Comparison of ENCODE assay signal across 8 cellular contexts in genomic region chr19:35931161-35931873, GRCh38. TPM values are rescaled to one million over a fixed set of nuclear protein-coding genes. Genes with fewer than 3 reads are reported as not detected.
DNase-seq lines count a peak whose midpoint lies in the region; ATAC-seq, FAIRE-seq and TF ChIP-seq lines count a peak whose summit lies in the region.

No MANE protein-coding gene starts in this region.

- H3K4me3 ChIP-seq in HepG2 (replicated peaks in 1 of 3; ENCODE audit: insufficient read depth in 1 of 3, low read depth in 2 of 3, low read length in 3 of 3) = peak overlapping the region; percentile 7 to 61 (median 38); a peak in 4 of 6 replicates

- FAIRE-seq in HepG2 (lab: Jason Lieb, UNC) = peak; percentile 98

- H3K27ac Mint-ChIP-seq in CD14-positive monocyte = peak overlapping the region; percentile 92 to 98 (median 95)
- peak overlapping the region; percentile 83 for H3K27ac Mint-ChIP-seq in dendritic cell treated with granulocyte-macrophage colony-stimulating factor and Interleukin-4, amounts not matched to agents 40 ng/mL and 50 ng/mL, for 4 days

- peaks cover 0 to 4% of the 10 kb centered on the region in 2 donors for H3K36me3 Mint-ChIP-seq in CD14-positive monocyte
- no peaks in the 10 kb centered on the region for H3K36me3 Mint-ChIP-seq in dendritic cell treated with granulocyte-macrophage colony-stimulating factor and Interleukin-4, amounts not matched to agents 40 ng/mL and 50 ng/mL, for 4 days (ENCODE audit: low read depth)

- H4K20me1 ChIP-seq in HepG2 (ENCODE audit: insufficient read depth, low read length) = no peaks in the 10 kb centered on the region

- no peaks in the 10 kb centered on the region; a peak in 2 of 5 replicates for H3K27me3 ChIP-seq in HepG2 (ENCODE audit: control insufficient read depth in 1 of 2, insufficient read depth in 2 of 2, low read length in 2 of 2)

- in situ Hi-C loops in HepG2 (cut with HindIII; ENCODE audit: extremely low pct_ligation_motif_present, low pct_unique_long_range_greater_than_20kb) = loop anchor here (10.0 kb wide), 1 partner anchor 47 kb away; no protein-coding TSS in a partner anchor

- peak overlapping the region; percentile 32; the same call in 1 of the 2 replicates for H3K9ac ChIP-seq in HepG2 (ENCODE audit: insufficient read depth, low read depth, low read length)

- peaks cover 21% of the 10 kb centered on the region for H3K4me1 ChIP-seq in HepG2 (ENCODE audit: insufficient read depth, low read length)

- BruUV-seq in HepG2 (replicated peaks; lab: Mats Ljungman, UMichigan) = no TSS peak

- TF ChIP-seq CTCF in CD14-positive monocyte (IDR thresholded peaks at IDR 0.05) = peak; percentile 86
- peak; percentile 100 for TF ChIP-seq CTCF in HepG2 (CRISPR knock-in tag; IDR thresholded peaks at IDR 0.05)

- peaks cover 18 to 26% (median 20%) of the 10 kb centered on the region in 3 donors for H3K27me3 Mint-ChIP-seq in CD14-positive monocyte (ENCODE audit: low read depth in 3 of 3)
- peaks cover 24% of the 10 kb centered on the region for H3K27me3 Mint-ChIP-seq in dendritic cell treated with granulocyte-macrophage colony-stimulating factor and Interleukin-4, amounts not matched to agents 40 ng/mL and 50 ng/mL, for 4 days

- TF ChIP-seq EP300 in HepG2 (IDR thresholded peaks at IDR 0.05; ENCODE audit: low read depth in 2 of 2, low read length in 2 of 2) (no peak; a peak in 1 of 4 replicates), HepG2 (CRISPR knock-in tag; IDR thresholded peaks at IDR 0.05; ENCODE audit: borderline replicate concordance) (peak; percentile 40; the same call in 1 of the 2 replicates)

- H3K9me3 Mint-ChIP-seq in CD14-positive monocyte = peaks cover 0 to 3% (median 0%) of the 10 kb centered on the region in 7 donors
- peaks cover 3% of the 10 kb centered on the region for H3K9me3 Mint-ChIP-seq in dendritic cell treated with granulocyte-macrophage colony-stimulating factor and Interleukin-4, amounts not matched to agents 40 ng/mL and 50 ng/mL, for 4 days

- no peaks in the 10 kb centered on the region for H3K36me3 ChIP-seq in HepG2 (replicated peaks in 1 of 2; ENCODE audit: control insufficient read depth in 1 of 2, insufficient read depth in 2 of 2, low read length in 2 of 2)

- H2AFZ ChIP-seq in HepG2 (ENCODE audit: low read length) = peak overlapping the region; percentile 85

- H3K4me2 ChIP-seq in HepG2 (ENCODE audit: low read depth, low read length) = peak overlapping the region; percentile 87

- peak; percentile 99 for TF ChIP-seq RAD21 in HepG2 (CRISPR knock-in tag; IDR thresholded peaks at IDR 0.05)

- DNase-seq in CD14-positive monocyte (ENCODE audit: low spot score) (peak; percentile 100), NCI-H526 treated with DMSO at 0.1 percent for 48 hours (lab: John Stamatoyannopoulos, UW) (peak; percentile 100), HepG2 (ENCODE audit: low spot score) (peak; percentile 98)
- peak; percentile 99 for DNase-seq in activated CD4-positive, alpha-beta T cell treated with anti-CD3 and anti-CD28 coated beads, Interleukin-2, amount 50 U/mL, for 1 hour
- peak; percentile 98 for DNase-seq in stimulated activated CD4-positive, alpha-beta T cell treated with anti-CD3 and anti-CD28 coated beads, Interleukin-4, amount 100 ng/mL, for 1 hour

- peak; percentile 73 to 98 for TF ChIP-seq POLR2A in HepG2 (IDR thresholded peaks at IDR 0.05; ENCODE audit: insufficient read depth in 1 of 2, low read depth in 2 of 2, low read length in 2 of 2)

- H3K9me3 ChIP-seq in HepG2 (ENCODE audit: low read length) = no peaks in the 10 kb centered on the region

- intact Hi-C loops in CD14-positive monocyte (cut with micrococcal nuclease) = loop anchor here (1.0 to 5.0 kb wide), 7 partner anchors 15 to 239 kb away; partner anchors contain the start of genes NFKBID (in 1 of the 2), PSENEN (in 1 of the 2) and U2AF1L4 (in 1 of the 2)
- intact Hi-C loops in dendritic cell treated with granulocyte-macrophage colony-stimulating factor and Interleukin-4, amounts not matched to agents 40 ng/mL and 50 ng/mL, for 4 days (cut with micrococcal nuclease) = loop anchor here (1.0 to 5.0 kb wide), 5 partner anchors 23 to 239 kb away; partner anchors contain the start of genes LIN37, NFKBID and TYROBP
- intact Hi-C loops in HepG2 (cut with micrococcal nuclease; ENCODE audit: unreplicated experiment) = loop anchor here (1.0 kb wide), 3 partner anchors 49 to 187 kb away; partner anchors contain the start of gene PRODH2

- 2% methylated on average over 32 of the region's 47 CpGs for WGBS in HepG2 (ENCODE audit: low lambda C conversion rate)

- H3K79me2 ChIP-seq in HepG2 (ENCODE audit: insufficient read depth, low read length) = no peaks in the 10 kb centered on the region

- H3K4me3 Mint-ChIP-seq in CD14-positive monocyte = peak overlapping the region; percentile 68 to 72
- peak overlapping the region; percentile 60 for H3K4me3 Mint-ChIP-seq in dendritic cell treated with granulocyte-macrophage colony-stimulating factor and Interleukin-4, amounts not matched to agents 40 ng/mL and 50 ng/mL, for 4 days

- peaks cover 46% of the 10 kb centered on the region for H3K4me1 Mint-ChIP-seq in CD14-positive monocyte
- H3K4me1 Mint-ChIP-seq in dendritic cell treated with granulocyte-macrophage colony-stimulating factor and Interleukin-4, amounts not matched to agents 40 ng/mL and 50 ng/mL, for 4 days (ENCODE audit: low read depth) = peaks cover 47% of the 10 kb centered on the region

- CTCF ChIA-PET in HepG2 (lab: Yijun Ruan, JAX; ENCODE audit: low intra/inter-chr PET ratio, low total read pairs) = interaction anchor here (1.0 to 2.1 kb wide), 3 partner anchors 49 to 238 kb away, joined by 3 to 36 read pairs (median 11); no protein-coding TSS in a partner anchor

- POLR2A ChIA-PET in HepG2 (lab: Yijun Ruan, JAX) = interaction anchor here (0.6 to 1.3 kb wide), 7 partner anchors 13 to 191 kb away, joined by 3 to 7 read pairs (median 4); partner anchors contain the start of genes LIN37 and NFKBID

- peak; percentile 94 for ATAC-seq in GM19328 (IDR thresholded peaks at IDR 0.05; ENCODE audit: unreplicated experiment)
- ATAC-seq in HG03520 (IDR thresholded peaks at IDR 0.05; ENCODE audit: unreplicated experiment) = peak; percentile 87
- ATAC-seq in HepG2 = peak; percentile 97

- H3K27ac ChIP-seq in HepG2 (ENCODE audit: extremely low read length, insufficient read depth, low read length) = no peak overlapping the region

RNA-seq across cellular contexts. Expression of gene LRFN3, which starts 4.9 kb away (rescaled TPM):
- not detected for polyA plus RNA-seq in CD14-positive monocyte
- total RNA-seq in HepG2 (2016; rRNA removed; fragmentation: Illumina TruSeq; extraction: Trizol) = 1.1 and 1.6 TPM in 2 replicates
- 0.40 and 0.79 TPM in 2 replicates for total RNA-seq in HepG2 (2016; cell fraction: cytosol; rRNA removed; fragmentation: Illumina TruSeq; extraction: Trizol; ENCODE audit: low read depth)
- total RNA-seq in HepG2 (2016; cell fraction: insoluble cytoplasmic fraction; rRNA removed; fragmentation: Illumina TruSeq; extraction: Trizol) = 0.77 and 1.4 TPM in 2 replicates
- 3.2 and 3.3 TPM in 2 replicates for total RNA-seq in HepG2 (2016; cell fraction: membrane; rRNA removed; fragmentation: Illumina TruSeq; extraction: Trizol)
- total RNA-seq in HepG2 (2016; cell fraction: nucleus; rRNA removed; fragmentation: Illumina TruSeq; extraction: Trizol) = 1.0 and 1.3 TPM in 2 replicates
- 0.74 and 0.91 TPM in 2 replicates for polyA plus RNA-seq in HepG2 (2011; rRNA removed)
- polyA plus RNA-seq in HepG2 (2011; cell fraction: cytosol; rRNA removed) = 0.47 and 0.78 TPM in 2 replicates
- 3.4 TPM in 2 replicates for polyA plus RNA-seq in HepG2 (2011; cell fraction: nucleus; rRNA removed)
- 2.5 and 3.6 TPM in 2 replicates for polyA plus RNA-seq in HepG2 (2012)
- polyA plus RNA-seq in HepG2 (2016; cell fraction: cytosol; fragmentation: Illumina TruSeq; extraction: Trizol; ENCODE audit: low read depth) = 2.6 TPM in 2 replicates
- polyA plus RNA-seq in HepG2 (2016; cell fraction: insoluble cytoplasmic fraction; fragmentation: Illumina TruSeq; extraction: Trizol; ENCODE audit: low read depth) = 4.2 and 5.4 TPM in 2 replicates
- 8.0 and 8.2 TPM in 2 replicates for polyA plus RNA-seq in HepG2 (2016; cell fraction: membrane; fragmentation: Illumina TruSeq; extraction: Trizol; ENCODE audit: low read depth)
- polyA plus RNA-seq in HepG2 (2016; cell fraction: nucleus; fragmentation: Illumina TruSeq; extraction: Trizol; ENCODE audit: insufficient read depth, low read depth) = 3.9 and 5.6 TPM in 2 replicates
- 1.2 and 2.4 TPM in 2 replicates for polyA minus RNA-seq in HepG2 (2011; rRNA and poly(A)+ RNA removed; ENCODE audit: low replicate concordance)
- polyA minus RNA-seq in HepG2 (2011; cell fraction: cytosol; rRNA and poly(A)+ RNA removed) = 2.5 and 3.3 TPM in 2 replicates
- 1.8 and 3.2 TPM in 2 replicates for polyA minus RNA-seq in HepG2 (2011; cell fraction: nucleus; rRNA and poly(A)+ RNA removed)

RNA-seq across cellular contexts. Expression of gene TYROBP, which starts 23.2 kb away (rescaled TPM):
- polyA plus RNA-seq in CD14-positive monocyte = 1,000 to 10,000 TPM; 5,182 to 6,141 TPM
- not detected in 2 replicates for total RNA-seq in HepG2 (2016; rRNA removed; fragmentation: Illumina TruSeq; extraction: Trizol)
- not detected in 2 replicates for total RNA-seq in HepG2 (2016; cell fraction: cytosol; rRNA removed; fragmentation: Illumina TruSeq; extraction: Trizol; ENCODE audit: low read depth)
- total RNA-seq in HepG2 (2016; cell fraction: insoluble cytoplasmic fraction; rRNA removed; fragmentation: Illumina TruSeq; extraction: Trizol) = not detected in 2 replicates
- not detected in 2 replicates for total RNA-seq in HepG2 (2016; cell fraction: membrane; rRNA removed; fragmentation: Illumina TruSeq; extraction: Trizol)
- not detected in 2 replicates for total RNA-seq in HepG2 (2016; cell fraction: nucleus; rRNA removed; fragmentation: Illumina TruSeq; extraction: Trizol)
- 0.20 TPM in 1 of 2 replicates, not detected in the other for polyA plus RNA-seq in HepG2 (2011; rRNA removed)
- polyA plus RNA-seq in HepG2 (2011; cell fraction: cytosol; rRNA removed) = not detected in 2 replicates
- not detected in 2 replicates for polyA plus RNA-seq in HepG2 (2011; cell fraction: nucleus; rRNA removed)
- polyA plus RNA-seq in HepG2 (2012) = not detected in 2 replicates
- not detected in 2 replicates for polyA plus RNA-seq in HepG2 (2016; cell fraction: cytosol; fragmentation: Illumina TruSeq; extraction: Trizol; ENCODE audit: low read depth)
- polyA plus RNA-seq in HepG2 (2016; cell fraction: insoluble cytoplasmic fraction; fragmentation: Illumina TruSeq; extraction: Trizol; ENCODE audit: low read depth) = not detected in 2 replicates
- not detected in 2 replicates for polyA plus RNA-seq in HepG2 (2016; cell fraction: membrane; fragmentation: Illumina TruSeq; extraction: Trizol; ENCODE audit: low read depth)
- polyA plus RNA-seq in HepG2 (2016; cell fraction: nucleus; fragmentation: Illumina TruSeq; extraction: Trizol; ENCODE audit: insufficient read depth, low read depth) = not detected in 2 replicates
- polyA minus RNA-seq in HepG2 (2011; rRNA and poly(A)+ RNA removed; ENCODE audit: low replicate concordance) = not detected in 2 replicates
- not detected in 2 replicates for polyA minus RNA-seq in HepG2 (2011; cell fraction: cytosol; rRNA and poly(A)+ RNA removed)
- not detected in 2 replicates for polyA minus RNA-seq in HepG2 (2011; cell fraction: nucleus; rRNA and poly(A)+ RNA removed)

RNA-seq across cellular contexts. Expression of gene HCST, which starts 29.0 kb away (rescaled TPM):
- 100 to 1,000 TPM; 594 to 829 TPM for polyA plus RNA-seq in CD14-positive monocyte
- total RNA-seq in HepG2 (2016; rRNA removed; fragmentation: Illumina TruSeq; extraction: Trizol) = 0.24 TPM in 1 of 2 replicates, not detected in the other
- total RNA-seq in HepG2 (2016; cell fraction: cytosol; rRNA removed; fragmentation: Illumina TruSeq; extraction: Trizol; ENCODE audit: low read depth) = 0.79 TPM in 1 of 2 replicates, not detected in the other
- not detected in 2 replicates for total RNA-seq in HepG2 (2016; cell fraction: insoluble cytoplasmic fraction; rRNA removed; fragmentation: Illumina TruSeq; extraction: Trizol)
- total RNA-seq in HepG2 (2016; cell fraction: membrane; rRNA removed; fragmentation: Illumina TruSeq; extraction: Trizol) = 0.65 TPM in 1 of 2 replicates, not detected in the other
- not detected in 2 replicates for total RNA-seq in HepG2 (2016; cell fraction: nucleus; rRNA removed; fragmentation: Illumina TruSeq; extraction: Trizol)
- polyA plus RNA-seq in HepG2 (2011; rRNA removed) = 1.2 and 2.3 TPM in 2 replicates
- polyA plus RNA-seq in HepG2 (2011; cell fraction: cytosol; rRNA removed) = 2.2 TPM in 2 replicates
- 0.64 and 0.72 TPM in 2 replicates for polyA plus RNA-seq in HepG2 (2011; cell fraction: nucleus; rRNA removed)
- polyA plus RNA-seq in HepG2 (2012) = 0.37 and 0.60 TPM in 2 replicates
- 0.61 TPM in 1 of 2 replicates, not detected in the other for polyA plus RNA-seq in HepG2 (2016; cell fraction: cytosol; fragmentation: Illumina TruSeq; extraction: Trizol; ENCODE audit: low read depth)
- polyA plus RNA-seq in HepG2 (2016; cell fraction: insoluble cytoplasmic fraction; fragmentation: Illumina TruSeq; extraction: Trizol; ENCODE audit: low read depth) = not detected in 2 replicates
- polyA plus RNA-seq in HepG2 (2016; cell fraction: membrane; fragmentation: Illumina TruSeq; extraction: Trizol; ENCODE audit: low read depth) = not detected in 2 replicates
- polyA plus RNA-seq in HepG2 (2016; cell fraction: nucleus; fragmentation: Illumina TruSeq; extraction: Trizol; ENCODE audit: insufficient read depth, low read depth) = 1.6 TPM in 2 replicates
- 0.77 and 4.2 TPM in 2 replicates for polyA minus RNA-seq in HepG2 (2011; rRNA and poly(A)+ RNA removed; ENCODE audit: low replicate concordance)
- polyA minus RNA-seq in HepG2 (2011; cell fraction: cytosol; rRNA and poly(A)+ RNA removed) = not detected in 2 replicates
- not detected in 2 replicates for polyA minus RNA-seq in HepG2 (2011; cell fraction: nucleus; rRNA and poly(A)+ RNA removed)

RNA-seq across cellular contexts. Expression of gene NFKBID, which starts 31.0 kb away (rescaled TPM):
- 1 to 10 TPM; 6.4 to 9.3 TPM for polyA plus RNA-seq in CD14-positive monocyte
- 0.38 and 2.1 TPM in 2 replicates for total RNA-seq in HepG2 (2016; rRNA removed; fragmentation: Illumina TruSeq; extraction: Trizol)
- total RNA-seq in HepG2 (2016; cell fraction: cytosol; rRNA removed; fragmentation: Illumina TruSeq; extraction: Trizol; ENCODE audit: low read depth) = 1.1 and 1.7 TPM in 2 replicates
- total RNA-seq in HepG2 (2016; cell fraction: insoluble cytoplasmic fraction; rRNA removed; fragmentation: Illumina TruSeq; extraction: Trizol) = 0.33 and 1.8 TPM in 2 replicates
- 0.87 and 2.1 TPM in 2 replicates for total RNA-seq in HepG2 (2016; cell fraction: membrane; rRNA removed; fragmentation: Illumina TruSeq; extraction: Trizol)
- total RNA-seq in HepG2 (2016; cell fraction: nucleus; rRNA removed; fragmentation: Illumina TruSeq; extraction: Trizol) = 1.2 and 3.4 TPM in 2 replicates
- polyA plus RNA-seq in HepG2 (2011; rRNA removed) = 1.6 and 2.3 TPM in 2 replicates
- polyA plus RNA-seq in HepG2 (2011; cell fraction: cytosol; rRNA removed) = 0.45 and 0.74 TPM in 2 replicates
- polyA plus RNA-seq in HepG2 (2011; cell fraction: nucleus; rRNA removed) = 13.5 and 15.3 TPM in 2 replicates
- polyA plus RNA-seq in HepG2 (2012) = 0.69 and 1.1 TPM in 2 replicates
- 1.3 and 1.8 TPM in 2 replicates for polyA plus RNA-seq in HepG2 (2016; cell fraction: cytosol; fragmentation: Illumina TruSeq; extraction: Trizol; ENCODE audit: low read depth)
- polyA plus RNA-seq in HepG2 (2016; cell fraction: insoluble cytoplasmic fraction; fragmentation: Illumina TruSeq; extraction: Trizol; ENCODE audit: low read depth) = 0.28 and 0.74 TPM in 2 replicates
- 0.70 and 1.0 TPM in 2 replicates for polyA plus RNA-seq in HepG2 (2016; cell fraction: membrane; fragmentation: Illumina TruSeq; extraction: Trizol; ENCODE audit: low read depth)
- polyA plus RNA-seq in HepG2 (2016; cell fraction: nucleus; fragmentation: Illumina TruSeq; extraction: Trizol; ENCODE audit: insufficient read depth, low read depth) = 6.4 and 8.2 TPM in 2 replicates
- 8.6 and 15.8 TPM in 2 replicates for polyA minus RNA-seq in HepG2 (2011; rRNA and poly(A)+ RNA removed; ENCODE audit: low replicate concordance)
- polyA minus RNA-seq in HepG2 (2011; cell fraction: cytosol; rRNA and poly(A)+ RNA removed) = 2.5 TPM in 1 of 2 replicates, not detected in the other
- polyA minus RNA-seq in HepG2 (2011; cell fraction: nucleus; rRNA and poly(A)+ RNA removed) = 7.7 and 8.0 TPM in 2 replicates

Comparison
In these comparisons a context has a peak if more than half of its experiments do, and no peak if none do; other contexts are left out.
1. RNA of gene TYROBP, which starts 23.2 kb away (polyA plus RNA-seq): 5,182 to 6,141 TPM in CD14-positive monocyte; 0.20 TPM in HepG2; every median in the first group is over 1,000 times any median in the second.
2. RNA of gene HCST, which starts 29.0 kb away (polyA plus RNA-seq): 594 to 829 TPM in CD14-positive monocyte; 0.37 to 2.3 TPM in HepG2; every median in the first group is over 100 times any median in the second.
3. Peak in every context shown above with its lines, with median percentiles within 50 percentile points of each other: DNase-seq and ATAC-seq.